20 cellular contexts compared by ENCODE assay signal in genomic region chr2:196558506-196558905, GRCh38.
"Had no signal": no experiment of that assay in that cellular context is flagged by ENCODE, and none has a peak within 500 bp of the region (broad histone marks: within the 10 kb centered on the region; RNA-seq: fewer than 3 reads in every experiment).

No MANE protein-coding gene starts in this region.

- H3K36me3 ChIP-seq: breast epithelium, MG63, SJSA1 had no signal

- H3K4me3 ChIP-seq: breast epithelium, MG63, SJSA1 had no signal

- DNase-seq: activated CD4-positive, alpha-beta T cell treated with anti-CD3 and anti-CD28 coated beads for 48 hours; activated CD4-positive, alpha-beta T cell treated with anti-CD3 and anti-CD28 coated beads, Interleukin-2, amount 50 U/mL, for 4 hours; activated CD4-positive, CD25-positive, alpha-beta regulatory T cell treated with anti-CD3 and anti-CD28 coated beads, Interleukin-2, amount 50 U/mL, for 72 hours; activated CD8-positive, alpha-beta memory T cell treated with anti-CD3 and anti-CD28 coated beads, Interleukin-2, amount 10 ng/mL, durations not matched to agents 7 days and 5 days; activated effector memory CD4-positive, alpha-beta T cell treated with Interleukin-2 at 50 U/mL for 16 hours; activated naive CD4-positive, alpha-beta T cell; activated T-cell treated with anti-CD3 and anti-CD28 coated beads, Interleukin-2, amount 50 U/mL, for 24 hours; aorta; MG63; MV-4-11; NCI-H1092 treated with DMSO at 0.1 percent for 48 hours; NCI-H1436; NCI-H1694 treated with DMSO at 0.1 percent for 48 hours; NCI-H2029 treated with DMSO at 0.1 percent for 48 hours; NCI-H748 treated with DMSO at 0.1 percent for 48 hours; PC-3; SHP77; SW 1271 had no signal

- H3K9me3 ChIP-seq: breast epithelium, MG63, SJSA1 had no signal

- H3K27ac ChIP-seq: breast epithelium, SJSA1 had no signal

- H3K27me3 ChIP-seq: breast epithelium, MG63, SJSA1 had no signal
